39 cellular contexts compared by ENCODE assay signal in genomic region chr2:238796223-238796885, GRCh38. TPM values are rescaled to one million over a fixed set of nuclear protein-coding genes. Genes with fewer than 3 reads are reported as not detected.
"Had no signal": no experiment of that assay in that cellular context is flagged by ENCODE, and none has a peak within 500 bp of the region (broad histone marks: within the 10 kb centered on the region; RNA-seq: fewer than 3 reads in every experiment).

No MANE protein-coding gene starts in this region.

- H3K27me3 ChIP-seq: body of pancreas, cardiac muscle cell had no signal

- H3K27me3 Mint-ChIP-seq: activated B cell treated with CpG ODN at 0.5 μM for 24 hours had no signal

- H3K27ac Mint-ChIP-seq: activated B cell treated with CpG ODN at 0.5 μM for 24 hours; activated CD4-positive, alpha-beta memory T cell treated with anti-CD3 and anti-CD28 coated beads for 36 hours; activated CD8-positive, alpha-beta memory T cell treated with anti-CD3 and anti-CD28 coated beads, Interleukin-2, amount 10 ng/mL, durations not matched to agents 7 days and 5 days; activated CD8-positive, alpha-beta T cell treated with anti-CD3 and anti-CD28 coated beads, Interleukin-2, amount 10 ng/mL, durations not matched to agents 7 days and 5 days; activated naive CD8-positive, alpha-beta T cell treated with anti-CD3 and anti-CD28 coated beads for 36 hours; activated naive CD8-positive, alpha-beta T cell treated with anti-CD3 and anti-CD28 coated beads, Interleukin-2, amount 50 U/mL, for 24 hours; activated T-cell treated with anti-CD3 and anti-CD28 coated beads, Interleukin-2, amount 50 U/mL, for 24 hours; activated T-cell treated with anti-CD3 and anti-CD28 coated beads, Interleukin-2, amount 50 U/mL, for 72 hours; dendritic cell treated with granulocyte-macrophage colony-stimulating factor and Interleukin-4, amounts not matched to agents 40 ng/mL and 50 ng/mL, for 4 days; effector memory CD8-positive, alpha-beta T cell; T-helper 17 cell; T-helper 2 cell treated with Interferon-gamma antibody and Interleukin-4, amounts not matched to agents 5 μg/mL and 100 μg/mL, for 36 hours had no signal

- H3K4me3 Mint-ChIP-seq: activated B cell treated with CpG ODN at 0.5 μM for 24 hours; activated CD4-positive, alpha-beta memory T cell treated with anti-CD3 and anti-CD28 coated beads for 36 hours; activated CD8-positive, alpha-beta memory T cell treated with anti-CD3 and anti-CD28 coated beads, Interleukin-2, amount 10 ng/mL, durations not matched to agents 7 days and 5 days; activated CD8-positive, alpha-beta T cell treated with anti-CD3 and anti-CD28 coated beads, Interleukin-2, amount 10 ng/mL, durations not matched to agents 7 days and 5 days; activated naive CD8-positive, alpha-beta T cell treated with anti-CD3 and anti-CD28 coated beads for 36 hours; activated naive CD8-positive, alpha-beta T cell treated with anti-CD3 and anti-CD28 coated beads, Interleukin-2, amount 50 U/mL, for 24 hours; activated T-cell treated with anti-CD3 and anti-CD28 coated beads, Interleukin-2, amount 50 U/mL, for 24 hours; activated T-cell treated with anti-CD3 and anti-CD28 coated beads, Interleukin-2, amount 50 U/mL, for 72 hours; central memory CD8-positive, alpha-beta T cell; dendritic cell treated with granulocyte-macrophage colony-stimulating factor and Interleukin-4, amounts not matched to agents 40 ng/mL and 50 ng/mL, for 4 days; effector memory CD8-positive, alpha-beta T cell; T-helper 17 cell; T-helper 2 cell treated with Interferon-gamma antibody and Interleukin-4, amounts not matched to agents 5 μg/mL and 100 μg/mL, for 36 hours had no signal

- H3K4me1 Mint-ChIP-seq: activated B cell treated with CpG ODN at 0.5 μM for 24 hours; activated CD8-positive, alpha-beta memory T cell treated with anti-CD3 and anti-CD28 coated beads, Interleukin-2, amount 10 ng/mL, durations not matched to agents 7 days and 5 days; activated naive CD8-positive, alpha-beta T cell treated with anti-CD3 and anti-CD28 coated beads for 36 hours; activated naive CD8-positive, alpha-beta T cell treated with anti-CD3 and anti-CD28 coated beads, Interleukin-2, amount 50 U/mL, for 24 hours; central memory CD8-positive, alpha-beta T cell; T-helper 17 cell had no signal

- H3K36me3 Mint-ChIP-seq: activated CD4-positive, alpha-beta memory T cell treated with anti-CD3 and anti-CD28 coated beads for 36 hours; activated CD8-positive, alpha-beta memory T cell treated with anti-CD3 and anti-CD28 coated beads, Interleukin-2, amount 10 ng/mL, durations not matched to agents 7 days and 5 days; activated naive CD8-positive, alpha-beta T cell treated with anti-CD3 and anti-CD28 coated beads for 36 hours had no signal

- DNase-seq: activated B cell treated with CpG ODN at 0.5 μM for 24 hours; activated CD4-positive, alpha-beta memory T cell treated with anti-CD3 and anti-CD28 coated beads for 36 hours; activated CD4-positive, alpha-beta T cell treated with anti-CD3 and anti-CD28 coated beads for 48 hours; activated CD8-positive, alpha-beta memory T cell treated with anti-CD3 and anti-CD28 coated beads, Interleukin-2, amount 10 ng/mL, durations not matched to agents 7 days and 5 days; activated CD8-positive, alpha-beta memory T cell treated with anti-CD3 and anti-CD28 coated beads, Interleukin-2, amount 50 U/mL, for 48 hours; activated CD8-positive, alpha-beta T cell treated with anti-CD3 and anti-CD28 coated beads, Interleukin-2, amount 10 ng/mL, durations not matched to agents 7 days and 5 days; activated effector memory CD4-positive, alpha-beta T cell treated with Interleukin-2 at 50 U/mL for 16 hours; activated gamma-delta T cell treated with Interleukin-2 at 50 U/mL for 16 hours; activated naive CD4-positive, alpha-beta T cell treated with anti-CD3 and anti-CD28 coated beads, Interleukin-2, amount 50 U/mL, for 16 hours; activated naive CD4-positive, alpha-beta T cell treated with Interleukin-2 at 50 U/mL for 16 hours; activated naive CD8-positive, alpha-beta T cell treated with anti-CD3 and anti-CD28 coated beads for 36 hours; activated naive CD8-positive, alpha-beta T cell treated with anti-CD3 and anti-CD28 coated beads, Interleukin-2, amount 50 U/mL, for 24 hours; activated T-cell treated with anti-CD3 and anti-CD28 coated beads for 4 hours; activated T-cell treated with anti-CD3 and anti-CD28 coated beads, Interleukin-2, amount 50 U/mL, for 24 hours; activated T-cell treated with anti-CD3 and anti-CD28 coated beads, Interleukin-2, amount 50 U/mL, for 72 hours; adrenal gland; amygdala; aorta; body of pancreas; dorsolateral prefrontal cortex; effector CD4-positive, alpha-beta T cell; effector memory CD8-positive, alpha-beta T cell; erythroblast; foreskin keratinocyte; gastrocnemius medialis; glutamatergic neuron; heart left ventricle; T-helper 1 cell; T-helper 17 cell; T1000; WERI-Rb-1 had no signal

- H3K36me3 ChIP-seq: adrenal gland, cardiac muscle cell, esophagus muscularis mucosa, gastrocnemius medialis, heart left ventricle, WERI-Rb-1 had no signal

- H3K4me3 ChIP-seq: adrenal gland, body of pancreas, cardiac muscle cell, coronary artery, dorsolateral prefrontal cortex, esophagus muscularis mucosa, gastrocnemius medialis, heart left ventricle had no signal

- H3K9me3 Mint-ChIP-seq: activated B cell treated with CpG ODN at 0.5 μM for 24 hours; activated CD4-positive, alpha-beta memory T cell treated with anti-CD3 and anti-CD28 coated beads for 36 hours; activated naive CD8-positive, alpha-beta T cell treated with anti-CD3 and anti-CD28 coated beads for 36 hours; activated naive CD8-positive, alpha-beta T cell treated with anti-CD3 and anti-CD28 coated beads, Interleukin-2, amount 50 U/mL, for 24 hours; activated T-cell treated with anti-CD3 and anti-CD28 coated beads, Interleukin-2, amount 50 U/mL, for 24 hours; activated T-cell treated with anti-CD3 and anti-CD28 coated beads, Interleukin-2, amount 50 U/mL, for 72 hours; central memory CD8-positive, alpha-beta T cell; effector memory CD8-positive, alpha-beta T cell; T-helper 2 cell treated with Interferon-gamma antibody and Interleukin-4, amounts not matched to agents 5 μg/mL and 100 μg/mL, for 36 hours had no signal

- ATAC-seq: activated CD4-positive, CD25-positive, alpha-beta regulatory T cell treated with anti-CD3 and anti-CD28 coated beads, Interleukin-2, amount 50 U/mL, for 24 hours; activated CD8-positive, alpha-beta memory T cell treated with anti-CD3 and anti-CD28 coated beads, Interleukin-2, amount 10 ng/mL, durations not matched to agents 7 days and 5 days; activated CD8-positive, alpha-beta T cell treated with anti-CD3 and anti-CD28 coated beads, Interleukin-2, amount 10 ng/mL, durations not matched to agents 7 days and 5 days; activated naive CD8-positive, alpha-beta T cell treated with anti-CD3 and anti-CD28 coated beads, Interleukin-2, amount 50 U/mL, for 24 hours; activated T-cell treated with anti-CD3 and anti-CD28 coated beads, Interleukin-2, amount 50 U/mL, for 72 hours; body of pancreas; effector memory CD8-positive, alpha-beta T cell; foreskin keratinocyte; gastrocnemius medialis; heart left ventricle; T-helper 17 cell had no signal

RNA-seq across cellular contexts. Expression of gene TWIST2, which starts 51.5 kb away (rescaled TPM):
- total RNA-seq: activated B cell treated with CpG ODN at 0.5 μM for 24 hours; activated CD4-positive, alpha-beta memory T cell treated with anti-CD3 and anti-CD28 coated beads for 36 hours; activated CD8-positive, alpha-beta memory T cell treated with anti-CD3 and anti-CD28 coated beads for 36 hours; activated CD8-positive, alpha-beta memory T cell treated with anti-CD3 and anti-CD28 coated beads, Interleukin-2, amount 10 ng/mL, durations not matched to agents 7 days and 5 days; activated CD8-positive, alpha-beta T cell treated with anti-CD3 and anti-CD28 coated beads, Interleukin-2, amount 10 ng/mL, durations not matched to agents 7 days and 5 days; activated naive CD8-positive, alpha-beta T cell treated with anti-CD3 and anti-CD28 coated beads for 36 hours; activated T-cell treated with anti-CD3 and anti-CD28 coated beads, Interleukin-2, amount 50 U/mL, for 72 hours; cardiac muscle cell; T-helper 17 cell had no signal
